Comparison of ENCODE assay signal across 1 cellular context in the genomic region with DNA sequence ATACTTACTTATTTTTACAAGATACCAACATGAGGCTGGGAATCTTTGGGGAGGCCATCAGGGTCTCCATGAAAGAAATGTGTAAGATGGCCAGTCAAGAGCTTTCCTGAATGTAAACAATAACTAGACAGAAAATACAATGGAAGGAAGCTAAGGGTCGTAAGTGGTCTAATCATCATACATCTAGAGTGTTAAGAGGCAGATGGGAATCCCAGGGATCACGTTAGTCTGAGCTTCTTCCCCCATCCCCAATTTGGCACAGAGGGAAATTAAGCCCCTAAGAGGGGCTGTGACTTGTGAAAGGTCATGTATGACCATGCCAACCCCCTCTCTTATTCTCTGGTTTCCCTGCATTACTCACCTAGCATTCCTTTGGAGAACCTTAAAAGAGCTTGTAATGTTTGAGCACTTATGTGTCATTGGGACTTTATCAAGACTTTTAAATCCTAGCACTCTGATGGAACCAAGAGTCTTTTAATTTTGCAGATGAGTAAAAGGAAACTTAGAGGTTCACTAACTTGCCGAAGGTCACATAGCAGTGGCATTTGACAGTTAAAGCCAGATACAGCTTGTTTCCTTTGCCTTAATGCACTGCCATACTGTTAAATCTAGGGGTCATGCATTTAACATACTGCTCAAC.
TF ChIP-seq lines count a peak whose summit lies in the region.

No MANE protein-coding gene starts in this region.

TF ChIP-seq in IMR-90, 13 proteins besides CTCF, POLR2A, EP300 and RAD21:
- no peak for TF ChIP-seq RCOR1 (IDR thresholded peaks at IDR 0.05; ENCODE audit: insufficient replicate concordance, low read length)
- no peak for TF ChIP-seq BHLHE40 (IDR thresholded peaks at IDR 0.05; ENCODE audit: low read depth, low read length)
- no peak for TF ChIP-seq FOS (IDR thresholded peaks at IDR 0.05; ENCODE audit: low read depth, low read length)
